Comparison of ENCODE assay signal across 1 cellular context in the genomic region with DNA sequence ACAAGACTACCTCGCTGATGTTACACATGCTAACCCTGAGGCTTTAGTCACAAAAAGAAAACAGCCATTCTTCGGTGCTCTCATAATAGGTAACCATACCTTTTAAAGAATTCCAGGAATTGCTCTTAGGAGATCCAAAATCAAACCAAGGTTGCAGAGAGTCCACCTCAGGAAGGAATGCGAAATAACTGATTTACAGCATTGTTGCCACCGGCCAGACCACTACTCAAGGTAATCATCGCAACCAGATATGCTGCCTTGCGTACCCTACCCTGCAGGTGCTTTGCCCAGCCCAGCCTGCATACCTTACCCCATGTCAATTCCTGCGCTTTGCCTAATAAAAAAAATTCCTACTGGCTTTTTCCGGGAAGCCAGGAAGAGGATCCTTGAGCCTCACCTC.
A peak's percentile ranks its signal among the peaks of the same experiment; 100 is the strongest.
TF ChIP-seq lines count a peak whose summit lies in the region.

No MANE protein-coding gene starts in this region.

TF ChIP-seq in WTC11, 78 proteins besides CTCF, POLR2A, EP300 and RAD21:
- no peak for TF ChIP-seq ATF2 (CRISPR knock-in tag; IDR thresholded peaks at IDR 0.05; ENCODE audit: borderline replicate concordance, low read depth)
- TF ChIP-seq ETV6 (CRISPR knock-in tag; IDR thresholded peaks at IDR 0.05) = peak; percentile 68; the same call in 1 of the 2 replicates
